In genomic region chr3:30578479-30578878, GRCh38 we compare ENCODE assay signal across 8 cellular contexts. TPM values are rescaled to one million over a fixed set of nuclear protein-coding genes. Genes with fewer than 3 reads are reported as not detected.
DNase-seq lines count a peak whose midpoint lies in the region; ATAC-seq and TF ChIP-seq lines count a peak whose summit lies in the region.

No MANE protein-coding gene starts in this region.

- peaks cover 17% of the 10 kb centered on the region for H3K4me1 Mint-ChIP-seq in WTC11

- DNase-seq in A172 (ENCODE audit: low spot score) (peak; percentile 81), H4 (ENCODE audit: low spot score) (peak; percentile 26), WTC11 (ENCODE audit: low spot score) (no peak), kidney epithelial cell (ENCODE audit: low read depth) (peak; percentile 97), NCI-H526 (lab: John Stamatoyannopoulos, UW) (no peak), NCI-H345 treated with DMSO at 0.1 percent for 48 hours (lab: John Stamatoyannopoulos, UW; ENCODE audit: unreplicated experiment) (no peak)
- no peak for DNase-seq in activated T-cell treated with anti-CD3 and anti-CD28 coated beads, Interleukin-2, amount 50 U/mL, for 48 hours

- H3K27ac Mint-ChIP-seq in WTC11: no peak overlapping the region

- no peaks in the 10 kb centered on the region for H3K36me3 ChIP-seq in kidney epithelial cell (ENCODE audit: control insufficient read depth, insufficient read depth, low read length)

- H3K4me3 Mint-ChIP-seq in WTC11: no peak overlapping the region

- CTCF ChIA-PET in WTC11 (lab: Charles Lee): no interaction called here

- no peaks in the 10 kb centered on the region; the same call in 1 of the 2 replicates for H3K27me3 Mint-ChIP-seq in WTC11 (ENCODE audit: low read depth)

- H3K4me3 ChIP-seq in kidney epithelial cell (ENCODE audit: low read depth, low read length): no peak overlapping the region

- no peaks in the 10 kb centered on the region for H3K27me3 ChIP-seq in kidney epithelial cell (ENCODE audit: control insufficient read depth, insufficient read depth, low read length)

- TF ChIP-seq CTCF in WTC11 (IDR thresholded peaks at IDR 0.05): no peak
- no peak for TF ChIP-seq CTCF in kidney epithelial cell (IDR thresholded peaks at IDR 0.05; ENCODE audit: insufficient read depth, low read length, poor library complexity, severe bottlenecking)

- no peaks in the 10 kb centered on the region for H3K9me3 Mint-ChIP-seq in WTC11

- ATAC-seq in WTC11 (no peak), HG03139 (IDR thresholded peaks at IDR 0.05; ENCODE audit: unreplicated experiment) (no peak)

- POLR2A ChIA-PET in WTC11 (lab: Charles Lee): no interaction called here

- no peaks in the 10 kb centered on the region for H3K36me3 Mint-ChIP-seq in WTC11

TF ChIP-seq in WTC11, 78 proteins besides CTCF, POLR2A, EP300 and RAD21:
- TF ChIP-seq GABPB1 (CRISPR knock-in tag; IDR thresholded peaks at IDR 0.05) (peak; percentile 20; the same call in 1 of the 2 replicates), ZNF121 (CRISPR knock-in tag; IDR thresholded peaks at IDR 0.05) (no peak)

RNA-seq across cellular contexts. Expression of gene TGFBR2, which starts 27.9 kb away (rescaled TPM):
- total RNA-seq in A172 (2014; rRNA removed; shearing (Covaris generic)): 16.6 and 16.9 TPM in 2 replicates
- total RNA-seq in H4 (2014; rRNA removed; shearing (Covaris generic)): 9.0 and 13.4 TPM in 2 replicates
- total RNA-seq in WTC11 (2021) (6.7 to 9.6 TPM (median 7.7 TPM) in 3 replicates), kidney epithelial cell (33.4 and 34.4 TPM in 2 replicates)

Comparison
In these comparisons a context has a peak if more than half of its experiments do, and no peak if none do; other contexts are left out.
1. DNase-seq: peak in A172 (single experiment), H4 (single experiment) and kidney epithelial cell (single experiment); none in WTC11 (single experiment), activated T-cell treated with anti-CD3 and anti-CD28 coated beads, Interleukin-2, amount 50 U/mL, for 48 hours (0 of 2), NCI-H526 (0 of 2) and NCI-H345 treated with DMSO at 0.1 percent for 48 hours (single experiment).